Comparison of ENCODE assay signal across 23 cellular contexts in the genomic region with DNA sequence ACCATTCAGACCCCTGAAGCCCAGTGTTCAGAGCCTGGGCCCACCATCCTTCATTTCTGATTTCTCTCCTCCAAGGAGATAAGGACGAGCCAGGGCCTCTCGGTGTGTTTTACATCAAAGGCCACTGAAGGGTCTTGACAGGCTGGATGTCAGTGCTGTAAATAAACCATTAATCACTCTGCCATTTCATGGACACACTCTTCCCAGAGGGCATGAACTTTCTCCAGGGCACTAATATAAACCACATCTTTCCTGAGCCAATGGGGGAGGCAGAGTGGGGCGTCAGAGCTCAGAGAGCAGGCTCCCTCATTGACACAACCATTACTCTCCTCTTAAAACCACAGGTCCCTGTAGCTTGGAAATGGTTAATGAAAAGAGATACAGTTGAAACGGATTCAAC.
A peak's percentile ranks its signal among the peaks of the same experiment; 100 is the strongest.
DNase-seq lines count a peak whose midpoint lies in the region; ATAC-seq and TF ChIP-seq lines count a peak whose summit lies in the region.
"Had no signal": no experiment of that assay in that cellular context is flagged by ENCODE, and none has a peak within 500 bp of the region (broad histone marks: within the 10 kb centered on the region; RNA-seq: fewer than 3 reads in every experiment).

No MANE protein-coding gene starts in this region.

- ATAC-seq in Right ventricle myocardium superior (ENCODE audit: poor library complexity): peak; percentile 73
- no peak for ATAC-seq in HG03378 (IDR thresholded peaks at IDR 0.05; ENCODE audit: unreplicated experiment)
- ATAC-seq: A549; GM12878; left colon; stimulated activated naive CD8-positive, alpha-beta T cell treated with anti-CD3 and anti-CD28 coated beads, Interleukin-15, Interleukin-2, amounts not matched to agents 100 U/mL and 50 U/mL, for 24 hours had no signal

- no peak overlapping the region for H3K4me3 ChIP-seq in foreskin fibroblast (ENCODE audit: low read depth in 1 of 2, low read length in 2 of 2)
- H3K4me3 ChIP-seq: A549; ascending aorta; BLaER1 treated with 17β-estradiol and CSF1 and Interleukin-3, amounts not matched to agents 10 nM and 100 nM; GM12878; ovary; PC-9; SJSA1; tibial artery had no signal

- H3K27ac Mint-ChIP-seq in activated CD4-positive, alpha-beta T cell treated with anti-CD3 and anti-CD28 coated beads, Interleukin-2, amount 10 ng/mL, durations not matched to agents 24 days and 14 days: no peak overlapping the region
- H3K27ac Mint-ChIP-seq: activated CD4-positive, alpha-beta memory T cell treated with anti-CD3 and anti-CD28 coated beads, Interleukin-2, amount 10 ng/mL, durations not matched to agents 7 days and 5 days had no signal

- H3K9me3 Mint-ChIP-seq in activated CD4-positive, alpha-beta T cell treated with anti-CD3 and anti-CD28 coated beads, Interleukin-2, amount 10 ng/mL, durations not matched to agents 24 days and 14 days: no peaks in the 10 kb centered on the region
- H3K9me3 Mint-ChIP-seq: activated CD4-positive, alpha-beta memory T cell treated with anti-CD3 and anti-CD28 coated beads, Interleukin-2, amount 10 ng/mL, durations not matched to agents 7 days and 5 days had no signal

- no peaks in the 10 kb centered on the region for H3K4me1 Mint-ChIP-seq in activated CD4-positive, alpha-beta T cell treated with anti-CD3 and anti-CD28 coated beads, Interleukin-2, amount 10 ng/mL, durations not matched to agents 24 days and 14 days
- H3K4me1 Mint-ChIP-seq: activated CD4-positive, alpha-beta memory T cell treated with anti-CD3 and anti-CD28 coated beads, Interleukin-2, amount 10 ng/mL, durations not matched to agents 7 days and 5 days had no signal

- TF ChIP-seq CTCF in foreskin fibroblast (IDR thresholded peaks at IDR 0.05; ENCODE audit: low read depth, low read length): no peak

- H3K36me3 Mint-ChIP-seq in activated CD4-positive, alpha-beta T cell treated with anti-CD3 and anti-CD28 coated beads, Interleukin-2, amount 10 ng/mL, durations not matched to agents 24 days and 14 days (ENCODE audit: low read depth): no peaks in the 10 kb centered on the region

- peak; percentile 40 for DNase-seq in Right ventricle myocardium superior
- DNase-seq in cardiac septum (ENCODE audit: low spot score): no peak
- DNase-seq in foreskin fibroblast: peak; percentile 23 to 52
- peak; percentile 18 for DNase-seq in myocyte (ENCODE audit: low read depth)
- no peak for DNase-seq in foreskin melanocyte
- no peak for DNase-seq in Ammon's horn (ENCODE audit: low spot score)
- no peak for DNase-seq in activated CD4-positive, alpha-beta T cell treated with anti-CD3 and anti-CD28 coated beads, Interleukin-2, amount 10 ng/mL, durations not matched to agents 24 days and 14 days
- DNase-seq: activated CD4-positive, alpha-beta memory T cell treated with anti-CD3 and anti-CD28 coated beads, Interleukin-2, amount 10 ng/mL, durations not matched to agents 7 days and 5 days; activated naive CD4-positive, alpha-beta T cell; left colon; NCI-H1436; NCI-H2171 treated with DMSO at 0.1 percent for 48 hours; PC-9; stimulated activated CD4-positive, alpha-beta T cell treated with anti-CD3 and anti-CD28 coated beads, Interleukin-2, amount 100 ng/mL, for 24 hours; stimulated activated naive CD8-positive, alpha-beta T cell treated with anti-CD3 and anti-CD28 coated beads, Interleukin-15, Interleukin-2, amounts not matched to agents 100 U/mL and 50 U/mL, for 24 hours had no signal

- no peak overlapping the region for H3K4me3 Mint-ChIP-seq in activated CD4-positive, alpha-beta T cell treated with anti-CD3 and anti-CD28 coated beads, Interleukin-2, amount 10 ng/mL, durations not matched to agents 24 days and 14 days
- H3K4me3 Mint-ChIP-seq: activated CD4-positive, alpha-beta memory T cell treated with anti-CD3 and anti-CD28 coated beads, Interleukin-2, amount 10 ng/mL, durations not matched to agents 7 days and 5 days had no signal

- H3K27me3 Mint-ChIP-seq in activated CD4-positive, alpha-beta T cell treated with anti-CD3 and anti-CD28 coated beads, Interleukin-2, amount 10 ng/mL, durations not matched to agents 24 days and 14 days: peaks cover 7% of the 10 kb centered on the region

- intact Hi-C loops in Right ventricle myocardium superior (cut with DNase I) (no loop called here), cardiac septum (cut with DNase I) (loop anchor here (5.0 kb wide), 1 partner anchor 44 kb away; no protein-coding TSS in a partner anchor)
- intact Hi-C loops in activated CD4-positive, alpha-beta T cell treated with anti-CD3 and anti-CD28 coated beads, Interleukin-2, amount 10 ng/mL, durations not matched to agents 24 days and 14 days (cut with micrococcal nuclease): no loop called here

Comparison
In these comparisons a context has a peak if more than half of its experiments do, and no peak if none do; other contexts are left out.
1. DNase-seq: peak in Right ventricle myocardium superior (single experiment), foreskin fibroblast (2 of 2) and myocyte (single experiment); none in cardiac septum (single experiment), foreskin melanocyte (single experiment), Ammon's horn (single experiment) and activated CD4-positive, alpha-beta T cell treated with anti-CD3 and anti-CD28 coated beads, Interleukin-2, amount 10 ng/mL, durations not matched to agents 24 days and 14 days (single experiment).